35 cellular contexts compared by ENCODE assay signal in the genomic region with DNA sequence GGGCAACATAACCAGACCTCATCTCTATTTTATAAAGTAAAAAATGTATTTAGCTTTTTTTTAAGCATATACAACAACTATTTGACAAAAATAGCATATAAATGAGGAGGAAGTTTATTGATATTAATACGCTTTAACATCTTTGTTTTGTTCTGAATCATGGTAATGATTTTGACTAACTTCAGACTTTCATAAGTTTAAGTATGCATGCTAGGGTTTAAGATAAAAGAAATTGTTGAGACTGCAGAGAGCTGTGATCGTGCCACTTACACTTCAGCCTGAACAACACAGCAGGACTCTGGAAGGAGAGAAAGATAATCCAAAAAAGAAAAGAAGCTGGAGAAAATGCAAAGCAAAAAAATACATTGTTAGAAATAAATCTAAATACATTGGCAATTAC.
"Had no signal": no experiment of that assay in that cellular context is flagged by ENCODE, and none has a peak within 500 bp of the region (broad histone marks: within the 10 kb centered on the region; RNA-seq: fewer than 3 reads in every experiment).

No MANE protein-coding gene starts in this region.

- H3K27ac ChIP-seq: brain microvascular endothelial cell, PC-9, RWPE1, VCaP had no signal

- H3K27ac Mint-ChIP-seq: activated CD4-positive, alpha-beta T cell treated with anti-CD3 and anti-CD28 coated beads, Interleukin-2, amount 10 ng/mL, durations not matched to agents 24 days and 14 days; activated CD8-positive, alpha-beta T cell treated with anti-CD3 and anti-CD28 coated beads, Interleukin-2, amount 10 ng/mL, durations not matched to agents 7 days and 5 days; activated naive CD8-positive, alpha-beta T cell treated with anti-CD3 and anti-CD28 coated beads for 36 hours; T-cell had no signal

- H3K4me1 Mint-ChIP-seq: activated CD4-positive, alpha-beta T cell treated with anti-CD3 and anti-CD28 coated beads, Interleukin-2, amount 10 ng/mL, durations not matched to agents 24 days and 14 days; activated naive CD8-positive, alpha-beta T cell treated with anti-CD3 and anti-CD28 coated beads for 36 hours; T-cell had no signal

- H3K4me2 ChIP-seq: PC-9 had no signal

- ATAC-seq: activated CD8-positive, alpha-beta T cell treated with anti-CD3 and anti-CD28 coated beads, Interleukin-2, amount 10 ng/mL, durations not matched to agents 7 days and 5 days; activated T-cell treated with anti-CD3 and anti-CD28 coated beads, Interleukin-2, amount 50 U/mL, for 4 hours; Right ventricle myocardium inferior; SK-N-SH treated with all-trans-retinoic acid at 6 μM for 48 hours; T-cell had no signal

- H3K4me3 Mint-ChIP-seq: activated CD4-positive, alpha-beta T cell treated with anti-CD3 and anti-CD28 coated beads, Interleukin-2, amount 10 ng/mL, durations not matched to agents 24 days and 14 days; activated CD8-positive, alpha-beta T cell treated with anti-CD3 and anti-CD28 coated beads, Interleukin-2, amount 10 ng/mL, durations not matched to agents 7 days and 5 days; activated naive CD8-positive, alpha-beta T cell treated with anti-CD3 and anti-CD28 coated beads for 36 hours; activated T-cell treated with anti-CD3 and anti-CD28 coated beads, Interleukin-2, amount 50 U/mL, for 4 hours; T-cell had no signal

- H3K27me3 ChIP-seq: brain microvascular endothelial cell had no signal

- H3K27me3 Mint-ChIP-seq: activated CD4-positive, alpha-beta T cell treated with anti-CD3 and anti-CD28 coated beads, Interleukin-2, amount 10 ng/mL, durations not matched to agents 24 days and 14 days; activated naive CD8-positive, alpha-beta T cell treated with anti-CD3 and anti-CD28 coated beads for 36 hours; T-cell had no signal

- H2AFZ ChIP-seq: PC-9 had no signal

- DNase-seq: activated CD4-positive, alpha-beta T cell treated with anti-CD3 and anti-CD28 coated beads, Interleukin-2, amount 10 ng/mL, durations not matched to agents 24 days and 14 days; activated CD4-positive, alpha-beta T cell treated with anti-CD3 and anti-CD28 coated beads, Interleukin-2, amount 50 U/mL, for 4 hours; activated CD4-positive, CD25-positive, alpha-beta regulatory T cell; activated CD8-positive, alpha-beta T cell treated with anti-CD3 and anti-CD28 coated beads, Interleukin-2, amount 10 ng/mL, durations not matched to agents 7 days and 5 days; activated effector memory CD4-positive, alpha-beta T cell treated with anti-CD3 and anti-CD28 coated beads, Interleukin-2, amount 50 U/mL, for 16 hours; activated naive CD4-positive, alpha-beta T cell; activated naive CD4-positive, alpha-beta T cell treated with anti-CD3 and anti-CD28 coated beads, Interleukin-2, amount 50 U/mL, for 16 hours; activated naive CD8-positive, alpha-beta T cell treated with anti-CD3 and anti-CD28 coated beads for 36 hours; activated T-cell treated with anti-CD3 and anti-CD28 coated beads, Interleukin-2, amount 50 U/mL, for 4 hours; amniotic stem cell; aorta; brain microvascular endothelial cell; central memory CD4-positive, alpha-beta T cell; Kasumi-1; KG1; MM.1S; MV-4-11; NCI-H1092; NCI-H146; NCI-H187; NCI-H2029 treated with DMSO at 0.1 percent for 48 hours; NCI-H2107; NCI-H2171; NCI-H510A; NCI-H526; NCI-H748 treated with DMSO at 0.1 percent for 48 hours; NK-92 treated with Interleukin-12 subunit alpha and Interleukin-12 subunit beta, amount 100 ng/mL, for 24 hours; PC-9; SIG-M5; T-cell; T-helper 9 cell had no signal

- H3K4me3 ChIP-seq: PC-9 had no signal

- H3K9me3 Mint-ChIP-seq: activated CD4-positive, alpha-beta T cell treated with anti-CD3 and anti-CD28 coated beads, Interleukin-2, amount 10 ng/mL, durations not matched to agents 24 days and 14 days had no signal
